8 cellular contexts compared by ENCODE assay signal in genomic region chr14:51652168-51653095, GRCh38. TPM values are rescaled to one million over a fixed set of nuclear protein-coding genes. Genes with fewer than 3 reads are reported as not detected.
DNase-seq lines count a peak whose midpoint lies in the region; ATAC-seq and TF ChIP-seq lines count a peak whose summit lies in the region.

No MANE protein-coding gene starts in this region.

- H3K27ac ChIP-seq in Peyer's patch (peak overlapping the region; percentile 70 to 96 (median 92)), breast epithelium (peak overlapping the region; percentile 99)

- H3K4me3 ChIP-seq in Peyer's patch (peak overlapping the region; percentile 53 to 91 (median 80)), breast epithelium (peak overlapping the region; percentile 96 to 98 (median 96))

- intact Hi-C loops in breast epithelium (cut with DNase I; ENCODE audit: low total_unique reads): no loop called here

- peak; percentile 14 to 37 for DNase-seq in stimulated activated CD4-positive, alpha-beta T cell treated with anti-CD3 and anti-CD28 coated beads, Interleukin-12 subunit alpha, Interleukin-12 subunit beta, amount 100 ng/mL, for 24 hours (ENCODE audit: low read depth in 2 of 2)
- no peak for DNase-seq in stimulated activated CD4-positive, alpha-beta T cell treated with anti-CD3 and anti-CD28 coated beads, Interleukin-1b, Interleukin-23, amount 100 ng/mL, for 48 hours
- peak in 2 of 3 donors; percentile 17 to 57 for DNase-seq in Peyer's patch
- DNase-seq in breast epithelium (ENCODE audit: low spot score in 2 of 2): peak in 1 of 2 donors; percentile 55
- peak; percentile 44 for DNase-seq in kidney tubule cell (ENCODE audit: low spot score)
- DNase-seq in stimulated activated CD4-positive, alpha-beta T cell treated with anti-CD3 and anti-CD28 coated beads, TNF-alpha, amount 100 ng/mL, for 1 hour (ENCODE audit: low read depth in 3 of 3, low spot score in 1 of 3): peak in 2 of 3 donors; percentile 18
- no peak for DNase-seq in NOMO-1 treated with DMSO at 0.1 percent for 48 hours (lab: John Stamatoyannopoulos, UW; ENCODE audit: unreplicated experiment)

- H3K27me3 ChIP-seq in Peyer's patch (no peaks in the 10 kb centered on the region), breast epithelium (no peaks in the 10 kb centered on the region)

- TF ChIP-seq CTCF in Peyer's patch (IDR thresholded peaks at IDR 0.05): no peak
- peak in 1 of 3 donors; percentile 8 for TF ChIP-seq CTCF in breast epithelium (IDR thresholded peaks at IDR 0.05)

- no peak for TF ChIP-seq POLR2A in Peyer's patch (IDR thresholded peaks at IDR 0.05)
- no peak for TF ChIP-seq POLR2A in breast epithelium (IDR thresholded peaks at IDR 0.05)

- H3K9me3 ChIP-seq in Peyer's patch: no peaks in the 10 kb centered on the region
- H3K9me3 ChIP-seq in breast epithelium: no peaks in the 10 kb centered on the region

- H3K4me1 ChIP-seq in Peyer's patch: peaks cover 0 to 5% (median 2%) of the 10 kb centered on the region in 4 donors
- H3K4me1 ChIP-seq in breast epithelium: peaks cover 0 to 4% of the 10 kb centered on the region in 2 donors

- H3K36me3 ChIP-seq in Peyer's patch: no peaks in the 10 kb centered on the region
- H3K36me3 ChIP-seq in breast epithelium: no peaks in the 10 kb centered on the region

- peak; percentile 24 for ATAC-seq in HG02970 (IDR thresholded peaks at IDR 0.05; ENCODE audit: low FRiP score, unreplicated experiment)

RNA-seq across cellular contexts. Expression of gene FRMD6, which starts 0.7 kb away (rescaled TPM):
- total RNA-seq in Peyer's patch (10 to 100 TPM in 3 of 4 donors, 1 to 10 TPM in 1; 8.1 to 73.4 (median 12.4) TPM), breast epithelium (100 to 1,000 TPM in 1 of 3 donors, 10 to 100 TPM in 2; 14.6 to 111 (median 80.3) TPM)

Comparison
In these comparisons a context has a peak if more than half of its experiments do, and no peak if none do; other contexts are left out.
1. DNase-seq: peak in stimulated activated CD4-positive, alpha-beta T cell treated with anti-CD3 and anti-CD28 coated beads, Interleukin-12 subunit alpha, Interleukin-12 subunit beta, amount 100 ng/mL, for 24 hours (2 of 2), Peyer's patch (2 of 3), kidney tubule cell (single experiment) and stimulated activated CD4-positive, alpha-beta T cell treated with anti-CD3 and anti-CD28 coated beads, TNF-alpha, amount 100 ng/mL, for 1 hour (2 of 3); none in stimulated activated CD4-positive, alpha-beta T cell treated with anti-CD3 and anti-CD28 coated beads, Interleukin-1b, Interleukin-23, amount 100 ng/mL, for 48 hours (single experiment) and NOMO-1 treated with DMSO at 0.1 percent for 48 hours (single experiment).